In the genomic region with DNA sequence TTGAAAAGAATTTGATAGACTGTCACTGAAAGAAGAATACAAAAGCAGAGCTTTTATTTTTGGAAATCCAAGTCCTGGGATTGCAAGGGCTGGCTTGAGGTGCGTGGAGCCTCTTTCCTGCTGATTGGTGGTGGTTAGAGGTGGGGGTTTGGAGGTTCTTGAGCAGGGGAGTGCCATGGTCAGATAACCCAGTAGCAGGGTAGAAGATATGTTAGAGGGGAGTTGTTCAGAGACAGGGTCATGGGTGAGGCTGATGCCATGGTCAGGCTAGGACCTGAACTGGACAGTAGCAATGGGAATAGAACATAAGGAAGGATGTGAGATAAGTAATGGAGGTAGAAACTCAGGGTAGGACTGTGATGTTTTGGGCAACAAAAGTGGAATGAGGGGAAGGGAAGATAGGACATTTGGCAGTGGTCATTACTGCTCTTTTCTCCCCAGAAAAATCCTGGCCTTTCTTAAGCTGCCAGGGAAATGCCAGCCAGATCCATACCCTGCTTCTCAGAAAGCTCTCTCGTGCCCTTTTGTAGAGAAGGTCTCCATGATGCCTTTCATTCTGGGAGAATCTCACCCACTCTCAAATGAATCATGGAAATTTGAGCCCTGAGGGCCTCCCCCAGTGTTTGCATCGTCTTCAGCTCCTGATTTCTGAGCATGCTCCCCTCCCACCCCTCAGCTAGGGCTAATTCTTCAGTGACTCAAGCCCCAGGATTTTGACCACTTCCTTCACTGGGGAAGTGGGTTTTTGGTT, we compare ENCODE assay signal across 8 cellular contexts. TPM values are rescaled to one million over a fixed set of nuclear protein-coding genes. Genes with fewer than 3 reads are reported as not detected.
DNase-seq lines count a peak whose midpoint lies in the region; ATAC-seq and TF ChIP-seq lines count a peak whose summit lies in the region.

No MANE protein-coding gene starts in this region.

- TF ChIP-seq POLR2A in uterus (IDR thresholded peaks at IDR 0.05), result no peak

- no peaks in the 10 kb centered on the region for H3K9me3 Mint-ChIP-seq in activated naive CD4-positive, alpha-beta T cell treated with anti-CD3 and anti-CD28 coated beads, Interleukin-2, amount 50 U/mL, for 24 hours
- H3K9me3 Mint-ChIP-seq in CD4-positive, alpha-beta memory T cell, result no peaks in the 10 kb centered on the region
- H3K9me3 Mint-ChIP-seq in immature natural killer cell, result no peaks in the 10 kb centered on the region

- peak overlapping the region; percentile 52 for H3K27ac Mint-ChIP-seq in activated naive CD4-positive, alpha-beta T cell treated with anti-CD3 and anti-CD28 coated beads, Interleukin-2, amount 50 U/mL, for 24 hours
- H3K27ac Mint-ChIP-seq in CD4-positive, alpha-beta memory T cell, result peak overlapping the region in 2 of 7 donors; percentile 15 to 30
- H3K27ac Mint-ChIP-seq in immature natural killer cell, result no peak overlapping the region

- DNase-seq in stimulated activated CD4-positive, alpha-beta T cell treated with anti-CD3 and anti-CD28 coated beads, Interleukin-15, amount 100 ng/mL, for 24 hours, result peak; percentile 60
- no peak for DNase-seq in stimulated activated CD4-positive, alpha-beta T cell treated with anti-CD3 and anti-CD28 coated beads, Interleukin-4, amount 100 ng/mL, for 1 hour
- DNase-seq in kidney tubule cell (ENCODE audit: low spot score), result peak; percentile 98
- DNase-seq in uterus, result no peak
- no peak for DNase-seq in CD4-positive, alpha-beta memory T cell
- no peak for DNase-seq in immature natural killer cell

- intact Hi-C loops in uterus (cut with DNase I; ENCODE audit: low total_unique reads), result no loop called here
- intact Hi-C loops in CD4-positive, alpha-beta memory T cell (cut with micrococcal nuclease), result no loop called here

- H3K4me3 ChIP-seq in uterus, result no peak overlapping the region
- no peak overlapping the region for H3K4me3 ChIP-seq in CD4-positive, alpha-beta memory T cell (ENCODE audit: low read length in 2 of 2)

- no peaks in the 10 kb centered on the region for H3K36me3 ChIP-seq in uterus
- H3K36me3 ChIP-seq in CD4-positive, alpha-beta memory T cell (ENCODE audit: insufficient read depth, low read length), result no peaks in the 10 kb centered on the region

- H3K9me3 ChIP-seq in uterus, result no peaks in the 10 kb centered on the region
- no peaks in the 10 kb centered on the region for H3K9me3 ChIP-seq in CD4-positive, alpha-beta memory T cell (ENCODE audit: control insufficient read depth in 1 of 2, low read length in 2 of 2)

- no peak overlapping the region for H3K4me3 Mint-ChIP-seq in activated naive CD4-positive, alpha-beta T cell treated with anti-CD3 and anti-CD28 coated beads, Interleukin-2, amount 50 U/mL, for 24 hours
- no peak overlapping the region for H3K4me3 Mint-ChIP-seq in CD4-positive, alpha-beta memory T cell
- H3K4me3 Mint-ChIP-seq in immature natural killer cell, result no peak overlapping the region

- H3K4me1 Mint-ChIP-seq in activated naive CD4-positive, alpha-beta T cell treated with anti-CD3 and anti-CD28 coated beads, Interleukin-2, amount 50 U/mL, for 24 hours, result peaks cover 15% of the 10 kb centered on the region
- H3K4me1 Mint-ChIP-seq in CD4-positive, alpha-beta memory T cell, result peaks cover 7 to 21% (median 11%) of the 10 kb centered on the region in 4 donors
- H3K4me1 Mint-ChIP-seq in immature natural killer cell, result no peaks in the 10 kb centered on the region

- ATAC-seq in HG03045 (IDR thresholded peaks at IDR 0.05; ENCODE audit: unreplicated experiment), result no peak

- peaks cover 12 to 18% of the 10 kb centered on the region in 2 donors for H3K4me1 ChIP-seq in uterus
- peaks cover 9% of the 10 kb centered on the region for H3K4me1 ChIP-seq in CD4-positive, alpha-beta memory T cell (ENCODE audit: insufficient read depth, low read length)

- POLR2A ChIA-PET in CD4-positive, alpha-beta memory T cell (lab: Charles Lee; ENCODE audit: partially characterized antibody), result interaction anchor here (1.0 kb wide), 1 partner anchor 104 kb away, joined by 3 read pairs; no protein-coding TSS in a partner anchor

- H3K27ac ChIP-seq in uterus, result peak overlapping the region; percentile 7 to 28
- H3K27ac ChIP-seq in CD4-positive, alpha-beta memory T cell (ENCODE audit: low read depth, low read length), result no peak overlapping the region

- no peak for TF ChIP-seq CTCF in uterus (IDR thresholded peaks at IDR 0.05)

- H3K27me3 Mint-ChIP-seq in activated naive CD4-positive, alpha-beta T cell treated with anti-CD3 and anti-CD28 coated beads, Interleukin-2, amount 50 U/mL, for 24 hours, result no peaks in the 10 kb centered on the region
- H3K27me3 Mint-ChIP-seq in CD4-positive, alpha-beta memory T cell, result no peaks in the 10 kb centered on the region
- peaks cover 0 to 19% (median 5%) of the 10 kb centered on the region in 3 donors for H3K27me3 Mint-ChIP-seq in immature natural killer cell (ENCODE audit: low read depth in 3 of 3)

- H3K27me3 ChIP-seq in uterus, result no peaks in the 10 kb centered on the region
- H3K27me3 ChIP-seq in CD4-positive, alpha-beta memory T cell (ENCODE audit: insufficient read depth, low read length), result no peaks in the 10 kb centered on the region

- H3K36me3 Mint-ChIP-seq in activated naive CD4-positive, alpha-beta T cell treated with anti-CD3 and anti-CD28 coated beads, Interleukin-2, amount 50 U/mL, for 24 hours, result no peaks in the 10 kb centered on the region
- H3K36me3 Mint-ChIP-seq in CD4-positive, alpha-beta memory T cell, result no peaks in the 10 kb centered on the region
- H3K36me3 Mint-ChIP-seq in immature natural killer cell, result no peaks in the 10 kb centered on the region

- CTCF ChIA-PET in CD4-positive, alpha-beta memory T cell (lab: Charles Lee; ENCODE audit: partially characterized antibody), result interaction anchor here (1.1 to 11.7 kb wide), 3 partner anchors 13 to 104 kb away, joined by 3 to 213 read pairs (median 4); a partner anchor contains a TSS

RNA-seq across cellular contexts. Expression of a gene that starts 9.5 kb away (rescaled TPM):
- total RNA-seq in uterus, result 100 to 1,000 TPM in 3 of 4 donors, 10 to 100 TPM in 1; 48.9 to 345 (median 163) TPM
- 1 to 10 TPM; 4.5 to 5.8 TPM for total RNA-seq in CD4-positive, alpha-beta memory T cell
- polyA plus RNA-seq in CD4-positive, alpha-beta memory T cell, result 1 to 10 TPM in 1 of 2 donors, under 1 TPM in 1; 0.50 to 1.8 TPM
- 1 to 10 TPM in 2 of 3 donors, under 1 TPM in 1; 0.04 to 1.5 (median 1.3) TPM for polyA plus RNA-seq in immature natural killer cell

Comparison
In these comparisons a context has a peak if more than half of its experiments do, and no peak if none do; other contexts are left out.
1. DNase-seq: peak in stimulated activated CD4-positive, alpha-beta T cell treated with anti-CD3 and anti-CD28 coated beads, Interleukin-15, amount 100 ng/mL, for 24 hours (single experiment) and kidney tubule cell (single experiment); none in stimulated activated CD4-positive, alpha-beta T cell treated with anti-CD3 and anti-CD28 coated beads, Interleukin-4, amount 100 ng/mL, for 1 hour (single experiment), uterus (0 of 2), CD4-positive, alpha-beta memory T cell (0 of 5) and immature natural killer cell (0 of 3).
2. RNA of a gene that starts 9.5 kb away (total RNA-seq): 48.9 to 345 TPM in uterus; 4.5 to 5.8 TPM in CD4-positive, alpha-beta memory T cell; every median in the first group is over 4 times any median in the second.